Comparison of ENCODE assay signal across 1 cellular context in the genomic region with DNA sequence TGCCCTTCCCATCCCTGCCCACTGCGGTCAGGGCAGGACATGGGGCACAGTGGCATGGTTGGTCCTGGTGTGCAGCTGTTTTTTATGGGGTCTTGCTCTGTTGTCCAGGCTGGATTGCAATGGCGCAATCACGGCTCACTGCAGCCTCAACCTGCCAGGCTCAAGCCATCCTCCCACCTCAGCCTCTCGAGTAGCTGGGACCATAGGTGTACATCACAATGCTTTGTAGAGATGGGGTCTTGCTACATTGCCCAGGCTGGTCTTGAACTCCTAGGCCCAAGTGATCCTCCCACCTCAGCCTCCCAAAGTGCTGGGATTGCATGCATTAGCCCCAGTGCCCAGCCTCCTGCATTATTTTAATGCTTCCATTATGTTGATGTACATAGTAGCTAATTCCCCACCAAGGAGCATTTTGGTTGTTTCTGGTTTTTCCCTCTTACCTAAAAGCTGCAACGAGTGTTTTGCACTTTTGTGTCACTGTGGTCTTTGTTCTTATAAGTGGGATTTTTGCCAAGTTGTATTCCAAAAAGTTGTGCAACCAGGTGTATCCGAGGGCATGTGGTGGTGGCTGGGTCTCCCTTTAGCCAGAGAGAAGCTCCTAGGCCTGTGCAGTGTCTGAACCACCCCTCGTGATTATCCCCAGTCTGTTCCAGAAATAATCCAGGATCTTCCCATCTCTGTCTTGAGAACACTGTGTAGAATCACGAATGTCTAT.
TF ChIP-seq lines count a peak whose summit lies in the region.

No MANE protein-coding gene starts in this region.

TF ChIP-seq in HepG2, 621 proteins besides CTCF, POLR2A, EP300 and RAD21 (continued from another document):
- TF ChIP-seq, protein P1, sequence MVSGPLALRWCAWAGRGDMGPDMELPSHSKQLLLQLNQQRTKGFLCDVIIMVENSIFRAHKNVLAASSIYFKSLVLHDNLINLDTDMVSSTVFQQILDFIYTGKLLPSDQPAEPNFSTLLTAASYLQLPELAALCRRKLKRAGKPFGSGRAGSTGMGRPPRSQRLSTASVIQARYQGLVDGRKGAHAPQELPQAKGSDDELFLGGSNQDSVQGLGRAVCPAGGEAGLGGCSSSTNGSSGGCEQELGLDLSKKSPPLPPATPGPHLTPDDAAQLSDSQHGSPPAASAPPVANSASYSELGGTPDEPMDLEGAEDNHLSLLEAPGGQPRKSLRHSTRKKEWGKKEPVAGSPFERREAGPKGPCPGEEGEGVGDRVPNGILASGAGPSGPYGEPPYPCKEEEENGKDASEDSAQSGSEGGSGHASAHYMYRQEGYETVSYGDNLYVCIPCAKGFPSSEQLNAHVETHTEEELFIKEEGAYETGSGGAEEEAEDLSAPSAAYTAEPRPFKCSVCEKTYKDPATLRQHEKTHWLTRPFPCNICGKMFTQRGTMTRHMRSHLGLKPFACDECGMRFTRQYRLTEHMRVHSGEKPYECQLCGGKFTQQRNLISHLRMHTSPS (CRISPR knock-in tag; IDR thresholded peaks at IDR 0.05; ENCODE audit: low read depth) = no peak
- TF ChIP-seq ZBTB26 (CRISPR knock-in tag; IDR thresholded peaks at IDR 0.05; ENCODE audit: borderline replicate concordance) = no peak
- TF ChIP-seq ZNF839 (CRISPR knock-in tag; IDR thresholded peaks at IDR 0.05; ENCODE audit: borderline replicate concordance) = no peak
- no peak for TF ChIP-seq HNRNPL (IDR thresholded peaks at IDR 0.05; ENCODE audit: low read depth, low read length)
- no peak for TF ChIP-seq AKAP8 (CRISPR knock-in tag; IDR thresholded peaks at IDR 0.05)
- TF ChIP-seq NAIF1 (CRISPR knock-in tag; IDR thresholded peaks at IDR 0.05; ENCODE audit: borderline replicate concordance) = no peak
- TF ChIP-seq ZNF121 (CRISPR knock-in tag; IDR thresholded peaks at IDR 0.05) = peak; percentile 91; the same call in 1 of the 2 replicates
- no peak for TF ChIP-seq HOXA9 (CRISPR knock-in tag; IDR thresholded peaks at IDR 0.05; ENCODE audit: borderline replicate concordance)
- TF ChIP-seq CEBPB (IDR thresholded peaks at IDR 0.05; ENCODE audit: borderline replicate concordance, low read depth, low read length) = peak; percentile 45
- TF ChIP-seq ZFP1 (CRISPR knock-in tag; IDR thresholded peaks at IDR 0.05) = no peak
- TF ChIP-seq SSRP1 (CRISPR knock-in tag; IDR thresholded peaks at IDR 0.05) = no peak
- no peak for TF ChIP-seq THAP9 (CRISPR knock-in tag; IDR thresholded peaks at IDR 0.05; ENCODE audit: borderline replicate concordance)
- no peak for TF ChIP-seq TBP (CRISPR knock-in tag; IDR thresholded peaks at IDR 0.05)
- no peak for TF ChIP-seq HOMEZ (CRISPR knock-in tag; IDR thresholded peaks at IDR 0.05; ENCODE audit: low read depth)
- no peak for TF ChIP-seq SNRNP70 (IDR thresholded peaks at IDR 0.05; ENCODE audit: low read depth, low read length)
- no peak for TF ChIP-seq ZNF749 (CRISPR knock-in tag; IDR thresholded peaks at IDR 0.05; ENCODE audit: borderline replicate concordance)
TF ChIP-seq in HepG2: peak in this region for 2.
